ENCODE assay signal across 17 cellular contexts in the genomic region with DNA sequence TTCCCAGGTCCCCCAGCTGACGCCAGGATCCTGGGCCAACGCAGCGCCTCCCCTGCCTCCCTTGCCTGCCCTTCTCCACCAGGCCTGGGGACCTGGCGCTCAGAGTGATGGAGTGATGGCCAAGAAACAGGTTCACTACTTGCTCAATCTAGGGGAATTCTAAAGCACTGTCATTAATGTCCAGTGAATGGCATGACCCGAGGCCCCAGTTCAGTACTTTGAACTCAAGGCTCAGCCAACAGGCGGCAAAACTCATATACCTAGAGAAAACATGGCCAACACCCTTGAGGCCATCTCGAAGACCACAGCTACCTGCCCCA.
"Had no signal": no experiment of that assay in that cellular context is flagged by ENCODE, and none has a peak within 500 bp of the region (broad histone marks: within the 10 kb centered on the region; RNA-seq: fewer than 3 reads in every experiment).

No MANE protein-coding gene starts in this region.

- ATAC-seq: activated CD8-positive, alpha-beta T cell treated with anti-CD3 and anti-CD28 coated beads, Interleukin-2, amount 10 ng/mL, durations not matched to agents 7 days and 5 days; mucosa of descending colon; naive thymus-derived CD4-positive, alpha-beta T cell had no signal

- FAIRE-seq: frontal cortex, TTC549 had no signal

- H3K27me3 ChIP-seq: stomach had no signal

- H3K4me1 Mint-ChIP-seq: activated B cell treated with CpG ODN at 0.5 μM for 24 hours; activated CD4-positive, alpha-beta T cell treated with anti-CD3 and anti-CD28 coated beads, Interleukin-2, amount 10 ng/mL, durations not matched to agents 24 days and 14 days had no signal

- H3K9me3 ChIP-seq: mucosa of descending colon, stomach had no signal

- H3K4me3 ChIP-seq: mucosa of descending colon, stomach had no signal

- H3K27me3 Mint-ChIP-seq: activated B cell treated with CpG ODN at 0.5 μM for 24 hours; activated CD4-positive, alpha-beta T cell treated with anti-CD3 and anti-CD28 coated beads, Interleukin-2, amount 10 ng/mL, durations not matched to agents 24 days and 14 days; activated naive CD8-positive, alpha-beta T cell; naive thymus-derived CD4-positive, alpha-beta T cell; progenitor cell of endocrine pancreas had no signal

- H3K9me3 Mint-ChIP-seq: activated B cell treated with CpG ODN at 0.5 μM for 24 hours; activated CD4-positive, alpha-beta T cell treated with anti-CD3 and anti-CD28 coated beads, Interleukin-2, amount 10 ng/mL, durations not matched to agents 24 days and 14 days; immature natural killer cell had no signal

- H3K36me3 Mint-ChIP-seq: activated naive CD8-positive, alpha-beta T cell; immature natural killer cell had no signal

- DNase-seq: activated B cell treated with CpG ODN at 0.5 μM for 24 hours; activated CD4-positive, alpha-beta T cell treated with anti-CD3 and anti-CD28 coated beads, Interleukin-2, amount 10 ng/mL, durations not matched to agents 24 days and 14 days; activated CD8-positive, alpha-beta memory T cell treated with anti-CD3 and anti-CD28 coated beads, Interleukin-2, amount 50 U/mL, for 4 hours; activated CD8-positive, alpha-beta T cell treated with anti-CD3 and anti-CD28 coated beads, Interleukin-2, amount 10 ng/mL, durations not matched to agents 7 days and 5 days; activated gamma-delta T cell treated with Interleukin-2 at 50 U/mL for 16 hours; cerebellar nuclear complex; effector memory CD4-positive, alpha-beta T cell; head of caudate nucleus; immature natural killer cell; mucosa of descending colon; naive thymus-derived CD4-positive, alpha-beta T cell; stomach; SW 1271 had no signal

- H3K4me3 Mint-ChIP-seq: activated B cell treated with CpG ODN at 0.5 μM for 24 hours; activated CD4-positive, alpha-beta T cell treated with anti-CD3 and anti-CD28 coated beads, Interleukin-2, amount 10 ng/mL, durations not matched to agents 24 days and 14 days; activated CD8-positive, alpha-beta T cell treated with anti-CD3 and anti-CD28 coated beads, Interleukin-2, amount 10 ng/mL, durations not matched to agents 7 days and 5 days; activated naive CD8-positive, alpha-beta T cell; immature natural killer cell; naive thymus-derived CD4-positive, alpha-beta T cell had no signal

- H3K27ac Mint-ChIP-seq: activated B cell treated with CpG ODN at 0.5 μM for 24 hours; activated CD4-positive, alpha-beta T cell treated with anti-CD3 and anti-CD28 coated beads, Interleukin-2, amount 10 ng/mL, durations not matched to agents 24 days and 14 days; activated CD8-positive, alpha-beta T cell treated with anti-CD3 and anti-CD28 coated beads, Interleukin-2, amount 10 ng/mL, durations not matched to agents 7 days and 5 days; activated naive CD8-positive, alpha-beta T cell; immature natural killer cell; progenitor cell of endocrine pancreas had no signal
